9 cellular contexts compared by ENCODE assay signal in genomic region chr4:133151301-133151680, GRCh38. TPM values are rescaled to one million over a fixed set of nuclear protein-coding genes. Genes with fewer than 3 reads are reported as not detected.
DNase-seq lines count a peak whose midpoint lies in the region; ATAC-seq, FAIRE-seq and TF ChIP-seq lines count a peak whose summit lies in the region.
"Had no signal": no experiment of that assay in that cellular context is flagged by ENCODE, and none has a peak within 500 bp of the region (broad histone marks: within the 10 kb centered on the region; RNA-seq: fewer than 3 reads in every experiment).

No MANE protein-coding gene starts in this region.

- H3K9ac ChIP-seq in fibroblast of lung (ENCODE audit: insufficient read depth, low read length) (no peak overlapping the region), MM.1S (ENCODE audit: low read length) (no peak overlapping the region)

- no peak for ATAC-seq in GM19395 (IDR thresholded peaks at IDR 0.05; ENCODE audit: unreplicated experiment)

- H3K4me2 ChIP-seq in fibroblast of lung (ENCODE audit: extremely low read depth, insufficient read depth, low read length) (peak overlapping the region; percentile 71), MM.1S (ENCODE audit: low read depth, low read length) (no peak overlapping the region)

- H3K79me2 ChIP-seq in fibroblast of lung (ENCODE audit: control insufficient read depth, insufficient read depth, low read length) (no peaks in the 10 kb centered on the region), MM.1S (ENCODE audit: low read length) (no peaks in the 10 kb centered on the region)

- H3K4me1 Mint-ChIP-seq in progenitor cell of endocrine pancreas (ENCODE audit: low read depth): peaks cover 54% of the 10 kb centered on the region

- no peaks in the 10 kb centered on the region for H3K36me3 Mint-ChIP-seq in progenitor cell of endocrine pancreas (ENCODE audit: insufficient read depth)

- no peaks in the 10 kb centered on the region for H3K9me2 ChIP-seq in MM.1S (replicated peaks; ENCODE audit: insufficient read depth, low read length)

- H3K27ac Mint-ChIP-seq in progenitor cell of endocrine pancreas: no peak overlapping the region

- H3K9me3 ChIP-seq in fibroblast of lung (ENCODE audit: control insufficient read depth, insufficient read depth, low read depth, low read length) (no peaks in the 10 kb centered on the region), MM.1S (replicated peaks; ENCODE audit: insufficient read depth, low read length) (no peaks in the 10 kb centered on the region)

- peak; percentile 24 for DNase-seq in D721Med (ENCODE audit: insufficient read length, low spot score)
- peak; percentile 36 to 63 for DNase-seq in NCI-H1930 (lab: John Stamatoyannopoulos, UW)
- DNase-seq in fibroblast of lung (ENCODE audit: low read depth in 2 of 2): peak; percentile 15 to 47
- no peak for DNase-seq in progenitor cell of endocrine pancreas (ENCODE audit: low spot score, unreplicated experiment)
- no peak for DNase-seq in MM.1S
- DNase-seq in GM03348 (ENCODE audit: low spot score): no peak
- no peak for DNase-seq in GM13976 (ENCODE audit: low spot score)
- DNase-seq: stimulated activated naive CD4-positive, alpha-beta T cell treated with Interleukin-2 at 50 U/mL for 16 hours had no signal

- in situ Hi-C loops in GM13976 (cut with MboI; ENCODE audit: low sequenced_read_pairs, unreplicated experiment): no loop called here

- peaks cover 5% of the 10 kb centered on the region for H3K4me1 ChIP-seq in fibroblast of lung (ENCODE audit: control insufficient read depth, extremely low read depth, insufficient read depth, low read length)
- H3K4me1 ChIP-seq in MM.1S (ENCODE audit: low read length): no peaks in the 10 kb centered on the region

- H2AFZ ChIP-seq in fibroblast of lung (ENCODE audit: low read length) (peak overlapping the region; percentile 29), MM.1S (ENCODE audit: low read length) (no peak overlapping the region)

- peak overlapping the region; percentile 70 for H3K4me3 Mint-ChIP-seq in progenitor cell of endocrine pancreas (ENCODE audit: low read depth)

- H3K27me3 ChIP-seq in fibroblast of lung (ENCODE audit: control insufficient read depth, insufficient read depth, low read length): peaks cover 3% of the 10 kb centered on the region
- H3K27me3 ChIP-seq in MM.1S (replicated peaks; ENCODE audit: insufficient read depth, low read length): no peaks in the 10 kb centered on the region; the same call in 1 of the 2 replicates

- H3K27ac ChIP-seq in fibroblast of lung (ENCODE audit: insufficient read depth, low read length): no peak overlapping the region
- H3K27ac ChIP-seq in MM.1S (ENCODE audit: low read length): no peak overlapping the region

- H4K20me1 ChIP-seq in fibroblast of lung (ENCODE audit: control insufficient read depth, extremely low read depth, insufficient read depth, low read length): no peaks in the 10 kb centered on the region
- H4K20me1 ChIP-seq in MM.1S (ENCODE audit: insufficient read depth, low read length): no peaks in the 10 kb centered on the region

- H3F3A ChIP-seq in MM.1S (ENCODE audit: insufficient read depth, low read length): no peaks in the 10 kb centered on the region

- no peaks in the 10 kb centered on the region for H3K9me3 Mint-ChIP-seq in progenitor cell of endocrine pancreas (ENCODE audit: low read depth)

- no peak for FAIRE-seq in D721Med (lab: Jason Lieb, UNC)

- TF ChIP-seq CTCF in D721Med (IDR thresholded peaks at IDR 0.05; ENCODE audit: insufficient read depth, missing control alignments): no peak
- TF ChIP-seq CTCF in fibroblast of lung (conservative IDR thresholded peaks at IDR 0.05 in 1 of 2, IDR thresholded peaks at IDR 0.05 in 1 of 2; ENCODE audit: low read depth in 1 of 2, low read length in 2 of 2): no peak
- no peak for TF ChIP-seq CTCF in progenitor cell of endocrine pancreas (IDR thresholded peaks at IDR 0.05; ENCODE audit: unreplicated experiment)
- TF ChIP-seq CTCF in MM.1S (IDR thresholded peaks at IDR 0.05; ENCODE audit: low read length): no peak
- TF ChIP-seq CTCF in GM13976 (IDR thresholded peaks at IDR 0.05; ENCODE audit: borderline replicate concordance, control extremely low read depth, extremely low read depth, insufficient read depth, missing control alignments): no peak

- H3K4me3 ChIP-seq in fibroblast of lung (replicated peaks in 1 of 4; ENCODE audit: control extremely low read depth in 1 of 4, insufficient read depth in 1 of 4, low read depth in 3 of 4, low read length in 4 of 4) (peak overlapping the region; percentile 47 to 65 (median 60)), MM.1S (ENCODE audit: low read length) (no peak overlapping the region)

- H3K27me3 Mint-ChIP-seq in progenitor cell of endocrine pancreas: peaks cover 74% of the 10 kb centered on the region

- no peaks in the 10 kb centered on the region for H3K36me3 ChIP-seq in fibroblast of lung (ENCODE audit: control insufficient read depth, insufficient read depth, low read length)
- no peaks in the 10 kb centered on the region for H3K36me3 ChIP-seq in MM.1S (replicated peaks; ENCODE audit: insufficient read depth, low read length)

RNA-seq across cellular contexts. Expression of gene PCDH10, which starts 2.2 kb away (rescaled TPM):
- 0.26 and 0.66 TPM in 2 replicates for total RNA-seq in fibroblast of lung
- 2.0 and 19.5 TPM in 2 replicates for polyA plus RNA-seq in fibroblast of lung
- polyA plus RNA-seq in fibroblast of lung (2012): 1.9 and 17.2 TPM in 2 replicates
- polyA minus RNA-seq in fibroblast of lung (ENCODE audit: low replicate concordance): 8.3 and 39.9 TPM in 2 replicates
- total RNA-seq in progenitor cell of endocrine pancreas: 0.53 and 0.69 TPM in 2 replicates

Comparison
In these comparisons a context has a peak if more than half of its experiments do, and no peak if none do; other contexts are left out.
1. DNase-seq: peak in D721Med (single experiment), NCI-H1930 (2 of 2) and fibroblast of lung (2 of 2); none in progenitor cell of endocrine pancreas (single experiment), MM.1S (single experiment), GM03348 (single experiment) and GM13976 (single experiment).